ENCODE assay signal across 1 cellular context in the genomic region with DNA sequence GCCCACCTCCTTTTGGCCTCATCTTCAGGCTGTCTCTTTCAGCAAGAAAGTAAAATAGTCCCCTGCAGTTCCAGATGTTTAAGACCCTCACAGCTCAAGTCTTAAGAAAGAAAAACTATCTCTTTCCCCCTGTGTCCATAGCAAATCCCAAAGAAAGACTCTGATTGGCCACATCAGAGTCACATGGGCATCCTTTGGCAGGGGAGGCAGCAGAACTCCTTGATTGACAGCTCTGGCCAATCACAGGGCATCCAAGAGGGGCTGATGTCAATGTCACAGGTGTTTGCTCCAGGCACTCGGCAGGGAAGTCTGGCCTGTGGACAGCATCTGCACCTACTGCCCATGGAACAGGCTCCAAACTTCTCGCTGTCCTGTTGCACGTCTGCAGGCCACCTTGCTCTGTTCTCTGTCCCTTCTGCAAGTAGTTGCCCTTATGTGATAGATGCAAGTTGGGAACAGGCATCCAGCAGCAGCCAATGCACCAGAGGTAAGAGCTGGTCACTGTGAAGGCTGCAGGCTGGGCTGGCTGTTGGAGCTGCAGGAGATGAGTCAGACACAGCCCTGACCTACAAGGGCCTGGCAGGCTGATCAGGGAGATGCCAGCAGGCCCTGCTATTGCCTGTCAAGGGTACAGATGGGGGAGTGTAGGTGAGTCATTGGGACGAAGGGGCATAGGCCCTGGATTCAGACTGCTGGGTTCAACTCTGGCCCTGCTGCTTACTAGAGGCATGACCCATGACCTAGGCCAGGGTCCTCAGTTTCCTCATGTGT.
TF ChIP-seq lines count a peak whose summit lies in the region.

No MANE protein-coding gene starts in this region.

TF ChIP-seq in SK-N-SH treated with all-trans-retinoic acid at 6 μM for 48 hours, 23 proteins besides CTCF, POLR2A, EP300 and RAD21 (continued from another document):
- TF ChIP-seq BACH2 (CRISPR knock-in tag; IDR thresholded peaks at IDR 0.05; ENCODE audit: borderline replicate concordance) = no peak
- no peak for TF ChIP-seq ZNF565 (CRISPR knock-in tag; conservative IDR thresholded peaks at IDR 0.05; ENCODE audit: low read depth)
- TF ChIP-seq ZNF8 (CRISPR knock-in tag; IDR thresholded peaks at IDR 0.05) = no peak
- TF ChIP-seq CREB5 (CRISPR knock-in tag; IDR thresholded peaks at IDR 0.05; ENCODE audit: low read depth) = no peak
- no peak for TF ChIP-seq CSDC2 (CRISPR knock-in tag; IDR thresholded peaks at IDR 0.05)
- no peak for TF ChIP-seq ZC3H10 (CRISPR knock-in tag; IDR thresholded peaks at IDR 0.05)
